ENCODE assay signal across 1 cellular context in genomic region chr12:3278681-3279414, GRCh38.
TF ChIP-seq lines count a peak whose summit lies in the region.

No MANE protein-coding gene starts in this region.

TF ChIP-seq in H1, 55 proteins besides CTCF, POLR2A, EP300 and RAD21 (continued from another document):
- TF ChIP-seq USF2 (IDR thresholded peaks at IDR 0.05; ENCODE audit: low read length) (no peak), ATF3 (IDR thresholded peaks at IDR 0.05; ENCODE audit: insufficient read depth, low read depth, low read length) (no peak)
